15 cellular contexts compared by ENCODE assay signal in genomic region chr12:114935658-114936057, GRCh38.
DNase-seq lines count a peak whose midpoint lies in the region; ATAC-seq and TF ChIP-seq lines count a peak whose summit lies in the region.
"Had no signal": no experiment of that assay in that cellular context is flagged by ENCODE, and none has a peak within 500 bp of the region (broad histone marks: within the 10 kb centered on the region; RNA-seq: fewer than 3 reads in every experiment).

No MANE protein-coding gene starts in this region.

- peaks cover 0 to 14% of the 10 kb centered on the region in 2 donors for H3K4me1 ChIP-seq in adrenal gland (replicated peaks in 1 of 2)
- peaks cover 0 to 5% of the 10 kb centered on the region in 2 donors for H3K4me1 ChIP-seq in neuronal stem cell (ENCODE audit: control insufficient read depth in 2 of 2, insufficient read depth in 1 of 2, low read depth in 1 of 2, low read length in 2 of 2)

- intact Hi-C loops in adrenal gland (cut with DNase I): no loop called here

- no peak overlapping the region for H2BK5ac ChIP-seq in neuronal stem cell (ENCODE audit: low read length)

- H4K8ac ChIP-seq in neuronal stem cell (ENCODE audit: low read depth, low read length): no peak overlapping the region

- peak; percentile 34 for TF ChIP-seq CTCF in C4-2B (conservative IDR thresholded peaks at IDR 0.05)
- peak; percentile 26 for TF ChIP-seq CTCF in HFF-Myc (IDR thresholded peaks at IDR 0.05; ENCODE audit: low read depth, low read length, missing control alignments)
- TF ChIP-seq CTCF in adrenal gland (IDR thresholded peaks at IDR 0.05): peak in 4 of 6 experiments; percentile 16 to 30 (median 22)

- TF ChIP-seq POLR2A in adrenal gland (IDR thresholded peaks at IDR 0.05): no peak

- no peak overlapping the region for H3K14ac ChIP-seq in neuronal stem cell (ENCODE audit: low read length)

- H3K36me3 ChIP-seq in adrenal gland (replicated peaks in 1 of 2): no peaks in the 10 kb centered on the region
- no peaks in the 10 kb centered on the region for H3K36me3 ChIP-seq in neuronal stem cell (replicated peaks in 1 of 2; ENCODE audit: control insufficient read depth in 2 of 2, insufficient read depth in 2 of 2, low read length in 2 of 2)
- H3K36me3 ChIP-seq: ovary had no signal

- H3K27me3 ChIP-seq in adrenal gland: no peaks in the 10 kb centered on the region
- no peaks in the 10 kb centered on the region for H3K27me3 ChIP-seq in neuronal stem cell (ENCODE audit: control insufficient read depth in 3 of 3, insufficient read depth in 3 of 3, low read depth in 1 of 3, low read length in 3 of 3)
- H3K27me3 ChIP-seq: ovary had no signal

- no peaks in the 10 kb centered on the region for H3K79me1 ChIP-seq in neuronal stem cell (ENCODE audit: low read depth, low read length)

- no peak overlapping the region for H3K18ac ChIP-seq in neuronal stem cell (ENCODE audit: low read length)

- H3K23ac ChIP-seq in neuronal stem cell (ENCODE audit: low read depth, low read length, poor library complexity): no peak overlapping the region

- DNase-seq in HFF-Myc (ENCODE audit: extremely low read depth, low read depth) (no peak), adrenal gland (no peak), left lobe of liver (ENCODE audit: low spot score) (no peak), neuronal stem cell (ENCODE audit: low spot score) (no peak), hepatic stellate cell (ENCODE audit: low spot score) (no peak)
- no peak for DNase-seq in NK-92 treated with Interleukin-12 subunit alpha and Interleukin-12 subunit beta, amount 100 ng/mL, for 24 hours (lab: John Stamatoyannopoulos, UW)
- DNase-seq: activated CD4-positive, alpha-beta T cell treated with anti-CD3 and anti-CD28 coated beads for 36 hours; activated gamma-delta T cell treated with Interleukin-2 at 50 U/mL for 16 hours; cortex of kidney; NCI-H510A; ovary had no signal

- no peak overlapping the region for H3K4me2 ChIP-seq in neuronal stem cell (ENCODE audit: insufficient read depth, low read length, poor library complexity, severe bottlenecking)

- H2BK120ac ChIP-seq in neuronal stem cell (ENCODE audit: low read depth, low read length): no peak overlapping the region

- H3K27ac ChIP-seq in C4-2B (no peak overlapping the region), adrenal gland (peak overlapping the region in 2 of 5 donors; percentile 30 to 47), neuronal stem cell (replicated peaks; ENCODE audit: low read length) (no peak overlapping the region)
- H3K27ac ChIP-seq: ovary had no signal

- no peak overlapping the region for H2BK12ac ChIP-seq in neuronal stem cell (ENCODE audit: low read length)

- no peak overlapping the region for H2BK15ac ChIP-seq in neuronal stem cell (ENCODE audit: low read length)

- WGBS in adrenal gland, 4 donors: 93 to 100% (median 95%) methylated on average over 2 of the region's 2 CpGs
- WGBS in neuronal stem cell (ENCODE audit: extremely low coverage in 2 of 2, insufficient read length in 2 of 2, insufficient replicate concordance in 1 of 2), 2 donors: no CpG with 5 or more reads among the region's 2 CpGs

- no peak overlapping the region for H3K4ac ChIP-seq in neuronal stem cell (ENCODE audit: low read length)

- H3K4me3 ChIP-seq in HFF-Myc (replicated peaks; ENCODE audit: low read depth, low read length) (no peak overlapping the region), adrenal gland (no peak overlapping the region), neuronal stem cell (ENCODE audit: low read length in 2 of 2) (no peak overlapping the region)
- H3K4me3 ChIP-seq: lung, ovary had no signal

- H2AK5ac ChIP-seq in neuronal stem cell (ENCODE audit: low read depth, low read length): no peak overlapping the region

- H3K9ac ChIP-seq in neuronal stem cell (ENCODE audit: low read depth, low read length, poor library complexity): no peak overlapping the region

- no peak overlapping the region for H4K91ac ChIP-seq in neuronal stem cell (ENCODE audit: low read depth, low read length, poor library complexity)

- ATAC-seq in left lobe of liver: peak; percentile 98
- ATAC-seq in HG02870 (IDR thresholded peaks at IDR 0.05; ENCODE audit: unreplicated experiment): no peak
- ATAC-seq: activated CD4-positive, alpha-beta T cell treated with anti-CD3 and anti-CD28 coated beads for 36 hours; stimulated activated effector memory CD8-positive, alpha-beta T cell treated with anti-CD3 and anti-CD28 coated beads, Interleukin-12 subunit alpha, Interleukin-12 subunit beta, amount 100 ng/mL, for 72 hours had no signal

- H3K9me3 ChIP-seq in adrenal gland (replicated peaks in 1 of 3): no peaks in the 10 kb centered on the region
- H3K9me3 ChIP-seq in neuronal stem cell (replicated peaks in 1 of 2; ENCODE audit: control insufficient read depth in 2 of 2, insufficient read depth in 1 of 2, low read depth in 1 of 2, low read length in 2 of 2): no peaks in the 10 kb centered on the region
- H3K9me3 ChIP-seq: ovary had no signal

- no peak overlapping the region for H2AFZ ChIP-seq in neuronal stem cell (ENCODE audit: low read length)
